ENCODE assay signal across 18 cellular contexts in genomic region chr20:10762216-10762615, GRCh38.
"Had no signal": no experiment of that assay in that cellular context is flagged by ENCODE, and none has a peak within 500 bp of the region (broad histone marks: within the 10 kb centered on the region; RNA-seq: fewer than 3 reads in every experiment).

No MANE protein-coding gene starts in this region.

- DNase-seq: activated CD4-positive, alpha-beta T cell treated with anti-CD3 and anti-CD28 coated beads, Interleukin-2, amount 50 U/mL, for 1 hour; activated effector memory CD4-positive, alpha-beta T cell treated with Interleukin-2 at 50 U/mL for 16 hours; amygdala; gastrocnemius medialis; heart right ventricle; kidney; left ventricle myocardium superior; mesendoderm; stimulated activated CD4-positive, alpha-beta T cell treated with anti-CD3 and anti-CD28 coated beads, Interleukin-15, amount 100 ng/mL, for 24 hours; stimulated activated CD4-positive, alpha-beta T cell treated with anti-CD3 and anti-CD28 coated beads, Interleukin-4, amount 100 ng/mL, for 4 hours; stimulated activated naive CD8-positive, alpha-beta T cell treated with anti-CD3 and anti-CD28 coated beads, Interleukin-15, amount 100 ng/mL, for 72 hours; T-helper 2 cell; testis; uterus had no signal

- H3K4me3 ChIP-seq: gastrocnemius medialis, heart right ventricle, pancreas, testis, uterus had no signal

- H3K36me3 ChIP-seq: gastrocnemius medialis, heart right ventricle, pancreas, uterus had no signal

- H3K4me1 ChIP-seq: gastrocnemius medialis, testis, uterus had no signal

- ATAC-seq: activated naive CD4-positive, alpha-beta T cell treated with anti-CD3 and anti-CD28 coated beads, Interleukin-2, amount 50 U/mL, for 72 hours; gastrocnemius medialis; stimulated activated naive CD8-positive, alpha-beta T cell treated with anti-CD3 and anti-CD28 coated beads, Interleukin-15, amount 100 ng/mL, for 72 hours had no signal

- FAIRE-seq: colon, kidney, pancreas, TTC549 had no signal

- H3K27ac ChIP-seq: gastrocnemius medialis, pancreas, testis, uterus had no signal

- H3K27me3 ChIP-seq: gastrocnemius medialis, heart right ventricle, pancreas, testis, uterus had no signal

- H3K9me3 ChIP-seq: gastrocnemius medialis, pancreas, testis, uterus had no signal
